ENCODE assay signal across 9 cellular contexts in genomic region chr19:13089139-13089856, GRCh38. TPM values are rescaled to one million over a fixed set of nuclear protein-coding genes. Genes with fewer than 3 reads are reported as not detected.
DNase-seq lines count a peak whose midpoint lies in the region; ATAC-seq, FAIRE-seq and TF ChIP-seq lines count a peak whose summit lies in the region.
"Had no signal": no experiment of that assay in that cellular context is flagged by ENCODE, and none has a peak within 500 bp of the region (broad histone marks: within the 10 kb centered on the region; RNA-seq: fewer than 3 reads in every experiment).

No MANE protein-coding gene starts in this region.

- no peaks in the 10 kb centered on the region for H3K9me3 ChIP-seq in heart right ventricle

- H3K27me3 ChIP-seq in heart right ventricle: no peaks in the 10 kb centered on the region

- no peak for FAIRE-seq in urothelium cell line (lab: Jason Lieb, UNC)

- peaks cover 39 to 72% (median 55%) of the 10 kb centered on the region in 9 donors for H3K4me1 ChIP-seq in heart right ventricle

- intact Hi-C loops in heart right ventricle (cut with DNase I): loop anchor here in 1 of 10 donors (5.0 kb wide), 1 partner anchor 97 kb away; no protein-coding TSS in a partner anchor
- intact Hi-C loops in cardiac septum (cut with DNase I): no loop called here

- H3K4me3 ChIP-seq in heart right ventricle: no peak overlapping the region

- H3K36me3 ChIP-seq in heart right ventricle: peaks cover 0 to 57% (median 3%) of the 10 kb centered on the region in 9 donors

- WGBS in heart right ventricle, 2 donors: 88 to 92% methylated on average over 3 to 5 of the region's 5 CpGs

- H3K27ac ChIP-seq in heart right ventricle (peak overlapping the region in 8 of 10 donors; percentile 65 to 95 (median 88)), VCaP (peak overlapping the region; percentile 26; the same call in 1 of the 2 replicates)

- DNase-seq in heart right ventricle: no peak
- no peak for DNase-seq in cardiac septum (ENCODE audit: low spot score)
- DNase-seq in hepatic stellate cell (ENCODE audit: low spot score): peak; percentile 62
- DNase-seq in urothelium cell line (ENCODE audit: low spot score): peak; percentile 43
- no peak for DNase-seq in activated effector memory CD4-positive, alpha-beta T cell treated with anti-CD3 and anti-CD28 coated beads, Interleukin-2, amount 50 U/mL, for 16 hours
- DNase-seq in amniotic stem cell (lab: John Stamatoyannopoulos, UW): no peak
- DNase-seq: OCI-M1 had no signal

- ATAC-seq in heart right ventricle: no peak
- ATAC-seq in GM18909 (IDR thresholded peaks at IDR 0.05; ENCODE audit: poor library complexity, unreplicated experiment): no peak

- TF ChIP-seq CTCF in heart right ventricle (IDR thresholded peaks at IDR 0.05): no peak
- peak; percentile 18; the same call in 1 of the 2 replicates for TF ChIP-seq CTCF in VCaP (conservative IDR thresholded peaks at IDR 0.05)

RNA-seq across cellular contexts. Expression of gene LYL1, which starts 13.4 kb away (rescaled TPM):
- total RNA-seq in heart right ventricle (1 to 10 TPM; 3.4 to 9.9 (median 6.1) TPM), cardiac septum (9.4 TPM)
- 10 to 100 TPM; 11.5 to 13.0 TPM for polyA plus RNA-seq in heart right ventricle

RNA-seq across cellular contexts. Expression of gene TRMT1, which starts 27.2 kb away (rescaled TPM):
- total RNA-seq in heart right ventricle (10 to 100 TPM; 10.5 to 22.4 (median 14.2) TPM), cardiac septum (17.5 TPM)
- 10 to 100 TPM; 33.1 to 54.0 TPM for polyA plus RNA-seq in heart right ventricle

RNA-seq across cellular contexts. Expression of gene NACC1, which starts 28.8 kb away (rescaled TPM):
- 10 to 100 TPM; 31.1 to 58.0 (median 35.1) TPM for total RNA-seq in heart right ventricle
- polyA plus RNA-seq in heart right ventricle: 10 to 100 TPM; 23.9 to 25.0 TPM
- 33.8 TPM for total RNA-seq in cardiac septum

Comparison
In these comparisons a context has a peak if more than half of its experiments do, and no peak if none do; other contexts are left out.
1. DNase-seq: peak in hepatic stellate cell (single experiment) and urothelium cell line (single experiment); none in heart right ventricle (0 of 2), cardiac septum (single experiment), activated effector memory CD4-positive, alpha-beta T cell treated with anti-CD3 and anti-CD28 coated beads, Interleukin-2, amount 50 U/mL, for 16 hours (single experiment) and amniotic stem cell (single experiment).